Comparison of ENCODE assay signal across 2 cellular contexts in the genomic region with DNA sequence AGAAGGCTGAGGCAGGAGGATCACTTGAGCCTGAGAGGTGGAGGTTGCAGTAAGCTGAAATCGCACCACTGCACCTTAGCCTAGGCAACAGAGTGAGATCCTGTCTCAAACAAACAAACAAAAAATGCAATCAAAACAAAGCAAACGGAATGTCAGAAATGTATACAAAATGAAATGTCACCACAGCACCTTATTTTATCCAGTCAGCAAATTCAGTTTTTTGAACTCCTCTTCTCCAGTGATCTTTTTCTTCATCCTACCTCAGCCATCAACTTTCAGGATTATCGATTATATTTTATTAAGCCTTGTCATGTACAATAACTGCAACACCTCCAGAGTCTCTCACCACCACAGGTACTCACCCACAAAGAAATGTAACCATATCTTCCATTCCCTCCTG.
TF ChIP-seq lines count a peak whose summit lies in the region.

No MANE protein-coding gene starts in this region.

TF ChIP-seq in A549, 52 proteins besides CTCF, POLR2A, EP300 and RAD21:
- TF ChIP-seq, protein P1, sequence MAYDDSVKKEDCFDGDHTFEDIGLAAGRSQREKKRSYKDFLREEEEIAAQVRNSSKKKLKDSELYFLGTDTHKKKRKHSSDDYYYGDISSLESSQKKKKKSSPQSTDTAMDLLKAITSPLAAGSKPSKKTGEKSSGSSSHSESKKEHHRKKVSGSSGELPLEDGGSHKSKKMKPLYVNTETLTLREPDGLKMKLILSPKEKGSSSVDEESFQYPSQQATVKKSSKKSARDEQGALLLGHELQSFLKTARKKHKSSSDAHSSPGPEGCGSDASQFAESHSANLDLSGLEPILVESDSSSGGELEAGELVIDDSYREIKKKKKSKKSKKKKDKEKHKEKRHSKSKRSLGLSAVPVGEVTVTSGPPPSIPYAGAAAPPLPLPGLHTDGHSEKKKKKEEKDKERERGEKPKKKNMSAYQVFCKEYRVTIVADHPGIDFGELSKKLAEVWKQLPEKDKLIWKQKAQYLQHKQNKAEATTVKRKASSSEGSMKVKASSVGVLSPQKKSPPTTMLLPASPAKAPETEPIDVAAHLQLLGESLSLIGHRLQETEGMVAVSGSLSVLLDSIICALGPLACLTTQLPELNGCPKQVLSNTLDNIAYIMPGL (CRISPR knock-in tag; IDR thresholded peaks at IDR 0.05; ENCODE audit: borderline replicate concordance), result no peak
- TF ChIP-seq, protein P2, sequence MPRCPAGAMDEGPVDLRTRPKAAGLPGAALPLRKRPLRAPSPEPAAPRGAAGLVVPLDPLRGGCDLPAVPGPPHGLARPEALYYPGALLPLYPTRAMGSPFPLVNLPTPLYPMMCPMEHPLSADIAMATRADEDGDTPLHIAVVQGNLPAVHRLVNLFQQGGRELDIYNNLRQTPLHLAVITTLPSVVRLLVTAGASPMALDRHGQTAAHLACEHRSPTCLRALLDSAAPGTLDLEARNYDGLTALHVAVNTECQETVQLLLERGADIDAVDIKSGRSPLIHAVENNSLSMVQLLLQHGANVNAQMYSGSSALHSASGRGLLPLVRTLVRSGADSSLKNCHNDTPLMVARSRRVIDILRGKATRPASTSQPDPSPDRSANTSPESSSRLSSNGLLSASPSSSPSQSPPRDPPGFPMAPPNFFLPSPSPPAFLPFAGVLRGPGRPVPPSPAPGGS (IDR thresholded peaks at IDR 0.05), result no peak
- TF ChIP-seq CHD2 (IDR thresholded peaks at IDR 0.05; ENCODE audit: low read length, partially characterized antibody) (no peak), NPAS2 (CRISPR knock-in tag; IDR thresholded peaks at IDR 0.05; ENCODE audit: borderline replicate concordance) (no peak), MAFK (IDR thresholded peaks at IDR 0.05; ENCODE audit: partially characterized antibody) (peak; percentile 81), RCOR1 (IDR thresholded peaks at IDR 0.05; ENCODE audit: low read depth, low read length) (no peak), RNF2 (IDR thresholded peaks at IDR 0.05; ENCODE audit: borderline replicate concordance, low read depth) (no peak)

TF ChIP-seq in IMR-90, 13 proteins besides CTCF, POLR2A, EP300 and RAD21:
- TF ChIP-seq MAFK (IDR thresholded peaks at IDR 0.05; ENCODE audit: low read depth, low read length), result peak; percentile 84
- TF ChIP-seq, protein P3, sequence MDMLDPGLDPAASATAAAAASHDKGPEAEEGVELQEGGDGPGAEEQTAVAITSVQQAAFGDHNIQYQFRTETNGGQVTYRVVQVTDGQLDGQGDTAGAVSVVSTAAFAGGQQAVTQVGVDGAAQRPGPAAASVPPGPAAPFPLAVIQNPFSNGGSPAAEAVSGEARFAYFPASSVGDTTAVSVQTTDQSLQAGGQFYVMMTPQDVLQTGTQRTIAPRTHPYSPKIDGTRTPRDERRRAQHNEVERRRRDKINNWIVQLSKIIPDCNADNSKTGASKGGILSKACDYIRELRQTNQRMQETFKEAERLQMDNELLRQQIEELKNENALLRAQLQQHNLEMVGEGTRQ (IDR thresholded peaks at IDR 0.05; ENCODE audit: low read depth, low read length), result no peak
